Comparison of ENCODE assay signal across 17 cellular contexts in the genomic region with DNA sequence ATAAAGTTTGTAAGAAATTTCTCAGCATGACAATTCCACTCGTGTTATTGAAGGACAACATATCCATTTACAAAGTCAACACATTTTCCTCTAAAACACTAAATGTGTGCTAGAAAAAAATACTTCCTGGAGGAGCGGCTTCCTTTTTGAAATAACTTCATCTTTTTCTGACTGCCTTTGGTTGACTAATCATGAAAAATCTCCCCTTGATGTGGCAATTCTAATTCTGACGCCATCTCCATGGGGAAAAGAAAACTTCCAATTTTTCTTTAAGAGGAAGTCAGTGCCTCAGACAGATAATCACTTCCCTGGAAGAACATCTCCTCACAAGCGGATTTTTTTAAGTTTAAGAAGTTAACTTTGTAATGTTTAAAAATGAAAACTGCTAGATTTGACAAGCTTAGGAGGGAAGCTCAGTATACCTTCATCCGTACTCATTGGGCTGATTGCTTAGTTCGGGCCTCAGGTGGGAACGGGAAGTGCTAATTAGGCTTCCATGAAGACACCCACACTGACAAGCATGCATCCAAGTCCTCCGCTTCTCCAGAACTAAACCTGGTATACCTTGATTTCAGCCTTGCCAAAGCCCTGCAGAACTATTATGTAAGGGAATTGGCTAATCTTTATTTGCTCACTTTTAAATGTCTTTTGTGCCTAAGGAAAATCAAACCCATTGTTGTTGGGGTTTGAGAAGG. TPM values are rescaled to one million over a fixed set of nuclear protein-coding genes. Genes with fewer than 3 reads are reported as not detected.
DNase-seq lines count a peak whose midpoint lies in the region; ATAC-seq and TF ChIP-seq lines count a peak whose summit lies in the region.
"Had no signal": no experiment of that assay in that cellular context is flagged by ENCODE, and none has a peak within 500 bp of the region (broad histone marks: within the 10 kb centered on the region; RNA-seq: fewer than 3 reads in every experiment).

No MANE protein-coding gene starts in this region.

- POLR2A ChIA-PET in GM10248 (lab: Yijun Ruan, JAX), result interaction anchor here (1.8 kb wide), 1 partner anchor 134 kb away, joined by 5 read pairs; a partner anchor contains a TSS

- no peak overlapping the region for H2BK5ac ChIP-seq in trophoblast cell (ENCODE audit: low read depth, low read length, poor library complexity)

- no peak overlapping the region for H2BK120ac ChIP-seq in trophoblast cell (ENCODE audit: insufficient read depth, low read length, poor library complexity)

- ATAC-seq in GM21367 (IDR thresholded peaks at IDR 0.05; ENCODE audit: unreplicated experiment), result no peak

- peaks cover 6% of the 10 kb centered on the region for H3K9me3 ChIP-seq in trophoblast cell (ENCODE audit: insufficient read depth, low read depth, low read length)

- H3K9ac ChIP-seq in trophoblast cell (ENCODE audit: low read length), result no peak overlapping the region
- H3K9ac ChIP-seq: parathyroid adenoma had no signal

- no peak overlapping the region for H2BK12ac ChIP-seq in trophoblast cell (ENCODE audit: low read length)

- no peak overlapping the region for H3K4me2 ChIP-seq in trophoblast cell (ENCODE audit: low read length)

- no peak overlapping the region for H3K4me3 ChIP-seq in epithelial cell of esophagus (ENCODE audit: low read length)
- no peak overlapping the region for H3K4me3 ChIP-seq in trophoblast cell (ENCODE audit: low read depth, low read length)
- H3K4me3 ChIP-seq in brain microvascular endothelial cell (ENCODE audit: low read depth, low read length), result no peak overlapping the region
- H3K4me3 ChIP-seq: heart right ventricle, K562 had no signal

- H3K27me3 ChIP-seq in trophoblast cell (ENCODE audit: insufficient read depth, low read length) (no peaks in the 10 kb centered on the region), brain microvascular endothelial cell (replicated peaks) (no peaks in the 10 kb centered on the region)

- H3K4ac ChIP-seq in trophoblast cell (ENCODE audit: low read depth, low read length), result no peak overlapping the region

- CTCF ChIA-PET in GM10248 (lab: Yijun Ruan, JAX), result interaction anchor here (1.2 to 6.3 kb wide), 7 partner anchors 14 to 104 kb away, joined by 3 to 27 read pairs (median 4); no protein-coding TSS in a partner anchor

- H3K79me2 ChIP-seq in trophoblast cell (ENCODE audit: control insufficient read depth, insufficient read depth, low read length, poor library complexity), result no peaks in the 10 kb centered on the region
- H3K79me2 ChIP-seq: parathyroid adenoma had no signal

- H3K79me1 ChIP-seq in trophoblast cell (ENCODE audit: low read length), result no peaks in the 10 kb centered on the region

- peak; percentile 42 for DNase-seq in Daoy (ENCODE audit: low read depth)
- peak; percentile 37 for DNase-seq in M059J (ENCODE audit: low read depth)
- peak; percentile 71 for DNase-seq in epithelial cell of esophagus (ENCODE audit: low read depth)
- peak; percentile 26 to 69 for DNase-seq in trophoblast cell
- no peak for DNase-seq in GM10248 (ENCODE audit: extremely low spot score)
- DNase-seq in brain microvascular endothelial cell, result no peak
- DNase-seq in HUDEP-2 (lab: John Stamatoyannopoulos, UW; ENCODE audit: unreplicated experiment in 76 of 76), result no peak
- DNase-seq: activated CD4-positive, CD25-positive, alpha-beta regulatory T cell treated with anti-CD3 and anti-CD28 coated beads, Interleukin-2, amount 50 U/mL, for 72 hours; activated naive CD4-positive, alpha-beta T cell treated with anti-CD3 and anti-CD28 coated beads for 36 hours; endodermal cell; heart right ventricle; NCI-H187; NCI-H69; stimulated activated CD4-positive, alpha-beta T cell treated with anti-CD3 and anti-CD28 coated beads, Interleukin-15, amount 100 ng/mL, for 24 hours had no signal

- H3K4me1 ChIP-seq in trophoblast cell (ENCODE audit: control insufficient read depth in 1 of 2, insufficient read depth in 2 of 2, low read length in 2 of 2), result no peaks in the 10 kb centered on the region
- H3K4me1 ChIP-seq: parathyroid adenoma had no signal

- no peak overlapping the region for H4K91ac ChIP-seq in trophoblast cell (ENCODE audit: low read depth, low read length)

- no peak overlapping the region for H4K8ac ChIP-seq in trophoblast cell (ENCODE audit: low read depth, low read length)

- no CpG with 5 or more reads among the region's 8 CpGs for WGBS in trophoblast cell (ENCODE audit: extremely low coverage, insufficient coverage, insufficient read length)

- H2AFZ ChIP-seq in trophoblast cell (ENCODE audit: insufficient read depth, low read length, poor library complexity), result no peak overlapping the region
- H2AFZ ChIP-seq: parathyroid adenoma had no signal

- no peak overlapping the region for H3K23ac ChIP-seq in trophoblast cell (ENCODE audit: low read length)

- no peak overlapping the region for H3K27ac ChIP-seq in trophoblast cell (ENCODE audit: low read depth, low read length)
- no peak overlapping the region for H3K27ac ChIP-seq in brain microvascular endothelial cell
- H3K27ac ChIP-seq: parathyroid adenoma had no signal

- H2AK5ac ChIP-seq in trophoblast cell (ENCODE audit: low read length), result no peak overlapping the region

- in situ Hi-C loops in brain microvascular endothelial cell (cut with HindIII; ENCODE audit: low pct_ligation_motif_present, low sequenced_read_pairs), result no loop called here

- no peak overlapping the region for H4K12ac ChIP-seq in trophoblast cell (ENCODE audit: low read depth, low read length)

- no peak for TF ChIP-seq CTCF in epithelial cell of esophagus (IDR thresholded peaks at IDR 0.05; ENCODE audit: insufficient read depth, low read depth, low read length, missing control alignments)
- no peak for TF ChIP-seq CTCF in GM10248 (IDR thresholded peaks at IDR 0.05; ENCODE audit: control extremely low read depth, extremely low read depth, low read depth, missing control alignments)
- TF ChIP-seq CTCF in brain microvascular endothelial cell (IDR thresholded peaks at IDR 0.05; ENCODE audit: low read depth, low read length, missing control alignments), result no peak

- H3K36me3 ChIP-seq in trophoblast cell (ENCODE audit: control insufficient read depth in 1 of 2, insufficient read depth in 2 of 2, low read length in 2 of 2) (no peaks in the 10 kb centered on the region), brain microvascular endothelial cell (replicated peaks) (no peaks in the 10 kb centered on the region)
- H3K36me3 ChIP-seq: heart right ventricle had no signal

- no peak overlapping the region for H3K18ac ChIP-seq in trophoblast cell (ENCODE audit: low read length)

- no peak overlapping the region for H3K14ac ChIP-seq in trophoblast cell (ENCODE audit: low read length)

RNA-seq across cellular contexts. Expression of a gene that starts 35.1 kb away (rescaled TPM):
- total RNA-seq in Daoy (2014; rRNA removed; shearing (Covaris generic)), result 21.0 and 22.9 TPM in 2 replicates
- total RNA-seq in M059J (2014; rRNA removed; shearing (Covaris generic)), result 11.8 and 16.9 TPM in 2 replicates
- 23.3 and 25.5 TPM in 2 replicates for polyA plus RNA-seq in trophoblast cell (2013)

Comparison
In these comparisons a context has a peak if more than half of its experiments do, and no peak if none do; other contexts are left out.
1. DNase-seq: peak in Daoy (single experiment), M059J (single experiment), epithelial cell of esophagus (single experiment) and trophoblast cell (2 of 2); none in GM10248 (single experiment), brain microvascular endothelial cell (single experiment) and HUDEP-2 (0 of 76).